11 cellular contexts compared by ENCODE assay signal in genomic region chr2:2577366-2577765, GRCh38.
DNase-seq lines count a peak whose midpoint lies in the region; ATAC-seq and TF ChIP-seq lines count a peak whose summit lies in the region.
"Had no signal": no experiment of that assay in that cellular context is flagged by ENCODE, and none has a peak within 500 bp of the region (broad histone marks: within the 10 kb centered on the region; RNA-seq: fewer than 3 reads in every experiment).

No MANE protein-coding gene starts in this region.

- intact Hi-C loops in lower lobe of right lung (cut with DNase I) = no loop called here

- TF ChIP-seq CTCF in lower lobe of right lung (IDR thresholded peaks at IDR 0.05) = no peak

- peak overlapping the region; percentile 89 for H3K27ac ChIP-seq in substantia nigra (ENCODE audit: low read depth, low read length, poor library complexity, severe bottlenecking)
- no peak overlapping the region for H3K27ac ChIP-seq in lower lobe of right lung
- H3K27ac ChIP-seq: heart left ventricle, suprapubic skin had no signal

- no peaks in the 10 kb centered on the region for H3K27me3 ChIP-seq in lower lobe of right lung (ENCODE audit: low read depth)
- H3K27me3 ChIP-seq: heart left ventricle had no signal

- peak; percentile 93 for DNase-seq in NCI-H1694 treated with DMSO at 0.1 percent for 48 hours (lab: John Stamatoyannopoulos, UW)
- peak; percentile 86 for DNase-seq in SHP77 treated with DMSO at 0.1 percent for 48 hours (lab: John Stamatoyannopoulos, UW)
- DNase-seq in islet precursor cell = peak; percentile 51
- peak; percentile 9 to 90 (median 75) for DNase-seq in substantia nigra (lab: John Stamatoyannopoulos, UW)
- no peak for DNase-seq in AG20443 (ENCODE audit: low spot score)
- DNase-seq in lower lobe of right lung = no peak
- DNase-seq: heart left ventricle, mesenchymal stem cell, NCI-H1105 had no signal

- no peaks in the 10 kb centered on the region for H3K36me3 ChIP-seq in lower lobe of right lung
- H3K36me3 ChIP-seq: heart left ventricle, suprapubic skin had no signal

- H3K4me3 ChIP-seq in lower lobe of right lung = no peak overlapping the region
- H3K4me3 ChIP-seq: heart left ventricle, suprapubic skin had no signal

- H3K4me1 ChIP-seq in lower lobe of right lung = no peaks in the 10 kb centered on the region
- H3K4me1 ChIP-seq: heart left ventricle, suprapubic skin had no signal

- ATAC-seq in GM21619 (IDR thresholded peaks at IDR 0.05; ENCODE audit: unreplicated experiment) (no peak), lower lobe of right lung (no peak)
- ATAC-seq: heart left ventricle had no signal

- no peaks in the 10 kb centered on the region for H3K9me3 ChIP-seq in lower lobe of right lung
- H3K9me3 ChIP-seq: heart left ventricle, suprapubic skin had no signal

Comparison
In these comparisons a context has a peak if more than half of its experiments do, and no peak if none do; other contexts are left out.
1. DNase-seq: peak in NCI-H1694 treated with DMSO at 0.1 percent for 48 hours (single experiment), SHP77 treated with DMSO at 0.1 percent for 48 hours (single experiment), islet precursor cell (single experiment) and substantia nigra (49 of 49); none in AG20443 (single experiment) and lower lobe of right lung (single experiment).